ENCODE assay signal across 18 cellular contexts in genomic region chr3:185846041-185846440, GRCh38. TPM values are rescaled to one million over a fixed set of nuclear protein-coding genes. Genes with fewer than 3 reads are reported as not detected.
"Had no signal": no experiment of that assay in that cellular context is flagged by ENCODE, and none has a peak within 500 bp of the region (broad histone marks: within the 10 kb centered on the region; RNA-seq: fewer than 3 reads in every experiment).

No MANE protein-coding gene starts in this region.

- H3K27me3 ChIP-seq: brain microvascular endothelial cell, hepatocyte, right atrium auricular region, upper lobe of left lung had no signal

- H2AFZ ChIP-seq: hepatocyte had no signal

- H3K9me3 ChIP-seq: right atrium auricular region, upper lobe of left lung had no signal

- H3K4me3 ChIP-seq: hepatocyte, right atrium auricular region, smooth muscle cell, upper lobe of left lung had no signal

- H3K79me2 ChIP-seq: hepatocyte had no signal

- H3K36me3 ChIP-seq: brain microvascular endothelial cell, right atrium auricular region, upper lobe of left lung had no signal

- ATAC-seq: stimulated activated naive CD8-positive, alpha-beta T cell treated with anti-CD3 and anti-CD28 coated beads, Interleukin-15, amount 100 ng/mL, for 72 hours had no signal

- FAIRE-seq: kidney had no signal

- H3K27ac ChIP-seq: brain microvascular endothelial cell, epithelial cell of prostate, hepatocyte, right atrium auricular region, upper lobe of left lung had no signal

- DNase-seq: activated CD4-positive, alpha-beta T cell treated with anti-CD3 and anti-CD28 coated beads, Interleukin-2, amount 10 ng/mL, durations not matched to agents 24 days and 14 days; activated CD4-positive, CD25-positive, alpha-beta regulatory T cell; activated CD8-positive, alpha-beta memory T cell treated with anti-CD3 and anti-CD28 coated beads for 24 hours; activated naive CD8-positive, alpha-beta T cell treated with anti-CD3 and anti-CD28 coated beads for 36 hours; anterior cingulate cortex; brain microvascular endothelial cell; dermis blood vessel endothelial cell; kidney; nephron progenitor cell; occipital lobe; stimulated activated naive CD8-positive, alpha-beta T cell treated with anti-CD3 and anti-CD28 coated beads, Interleukin-15, amount 100 ng/mL, for 72 hours; SW 1271; upper lobe of left lung had no signal

- H3K4me2 ChIP-seq: hepatocyte, smooth muscle cell had no signal

- H3K4me1 ChIP-seq: right atrium auricular region, upper lobe of left lung had no signal

RNA-seq across cellular contexts. Expression of gene IGF2BP2, which starts 21.2 kb away (rescaled TPM):
- total RNA-seq: T-helper 2 cell treated with Interferon-gamma antibody and Interleukin-4, amounts not matched to agents 100 ng/mL and 5 ng/mL, for 36 hours had no signal
